31 cellular contexts compared by ENCODE assay signal in the genomic region with DNA sequence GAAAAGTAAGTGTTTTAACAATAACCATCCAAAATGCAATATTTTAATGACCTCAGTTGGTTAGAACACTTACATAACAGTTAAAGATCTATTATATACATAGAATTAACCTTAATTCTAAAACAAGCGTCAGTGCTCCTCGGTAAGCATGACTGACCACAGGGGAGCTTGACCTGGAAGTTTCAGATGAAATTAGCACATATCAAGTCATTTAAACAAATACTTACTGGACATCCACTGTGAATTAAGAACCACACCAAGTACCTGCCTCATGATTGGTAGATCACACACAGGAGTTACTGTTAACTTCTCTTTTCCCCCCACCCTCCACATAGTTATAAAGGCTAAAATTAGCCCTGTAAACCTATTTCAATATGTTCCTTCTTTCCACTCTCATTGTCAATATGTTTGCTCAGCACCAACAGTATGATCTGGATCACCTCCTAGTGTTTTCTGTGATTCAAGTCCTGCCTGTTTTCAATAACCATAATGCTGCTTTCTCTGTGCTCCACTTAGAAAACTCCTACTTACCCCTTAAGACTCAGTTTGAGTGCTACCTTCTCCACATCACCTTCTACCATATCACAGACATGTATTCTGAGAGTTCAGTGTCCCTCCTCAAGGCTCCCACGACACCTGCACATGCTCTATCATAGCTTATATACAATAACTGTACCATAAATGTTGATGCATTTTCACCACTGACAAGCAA.
DNase-seq lines count a peak whose midpoint lies in the region; ATAC-seq, FAIRE-seq and TF ChIP-seq lines count a peak whose summit lies in the region.
"Had no signal": no experiment of that assay in that cellular context is flagged by ENCODE, and none has a peak within 500 bp of the region (broad histone marks: within the 10 kb centered on the region; RNA-seq: fewer than 3 reads in every experiment).

No MANE protein-coding gene starts in this region.

- TF ChIP-seq CTCF in psoas muscle (IDR thresholded peaks at IDR 0.05) = no peak

- H3K27me3 ChIP-seq in psoas muscle (ENCODE audit: insufficient read depth in 3 of 3, low read length in 2 of 3) = no peaks in the 10 kb centered on the region
- H3K27me3 ChIP-seq: foreskin keratinocyte, upper lobe of right lung had no signal

- 69 to 93% (median 74%) methylated on average over 3 of the region's 3 CpGs for WGBS in psoas muscle, 3 donors

- H3K4me3 ChIP-seq in psoas muscle = no peak overlapping the region
- H3K4me3 ChIP-seq: A549, upper lobe of right lung had no signal

- no peaks in the 10 kb centered on the region for H3K9me3 ChIP-seq in psoas muscle
- H3K9me3 ChIP-seq: A549, upper lobe of right lung had no signal

- intact Hi-C loops in Right ventricle myocardium inferior (cut with DNase I) (no loop called here), cardiac septum (cut with DNase I) (loop anchor here (5.0 kb wide), 1 partner anchor 50 kb away; no protein-coding TSS in a partner anchor), left ventricle myocardium superior (cut with micrococcal nuclease) (loop anchor here (5.0 kb wide), 1 partner anchor 40 kb away; no protein-coding TSS in a partner anchor), psoas muscle (cut with DNase I) (no loop called here)

- DNase-seq in Right ventricle myocardium inferior (ENCODE audit: missing footprints) (no peak), cardiac septum (ENCODE audit: low spot score) (no peak), caudate nucleus (lab: John Stamatoyannopoulos, UW) (no peak), left ventricle myocardium superior (no peak), NCI-H345 treated with DMSO at 0.1 percent for 48 hours (lab: John Stamatoyannopoulos, UW; ENCODE audit: unreplicated experiment) (no peak), psoas muscle (no peak), RCC 7860 (ENCODE audit: low spot score) (no peak)
- DNase-seq: activated CD4-positive, alpha-beta T cell treated with anti-CD3 and anti-CD28 coated beads for 4 hours; activated CD8-positive, alpha-beta memory T cell treated with anti-CD3 and anti-CD28 coated beads for 24 hours; activated T-cell treated with anti-CD3 and anti-CD28 coated beads for 4 hours; AML-193; CD4-positive, alpha-beta T cell; central memory CD4-positive, alpha-beta T cell; dermis blood vessel endothelial cell; DND-41; foreskin keratinocyte; GF-D8; NCI-H1092 treated with DMSO at 0.1 percent for 48 hours; NCI-H2081; NCI-H2227 treated with DMSO at 0.1 percent for 48 hours; NCI-H526 treated with DMSO at 0.1 percent for 48 hours; nephron progenitor cell; retina; SHP77 treated with DMSO at 0.1 percent for 48 hours; small intestine; stimulated activated naive CD4-positive, alpha-beta T cell treated with Interleukin-2 at 50 U/mL for 16 hours; upper lobe of right lung had no signal

- ATAC-seq in Right ventricle myocardium inferior (peak; percentile 27), left ventricle myocardium superior (peak; percentile 42), psoas muscle (no peak), GM18861 (IDR thresholded peaks at IDR 0.05; ENCODE audit: unreplicated experiment) (no peak)
- ATAC-seq: A549, esophagus mucosa, foreskin keratinocyte had no signal

- H3K4me1 ChIP-seq in psoas muscle = peaks cover 7% of the 10 kb centered on the region
- H3K4me1 ChIP-seq: A549, foreskin keratinocyte, upper lobe of right lung had no signal

- no peak for FAIRE-seq in RCC 7860 (lab: Jason Lieb, UNC)
- FAIRE-seq: A549, kidney, small intestine had no signal

- H3K36me3 ChIP-seq in psoas muscle (ENCODE audit: insufficient read depth in 1 of 2, low read depth in 1 of 2) = peaks cover 0 to 6% of the 10 kb centered on the region in 2 donors
- H3K36me3 ChIP-seq: upper lobe of right lung had no signal

- H3K27ac ChIP-seq in caudate nucleus (ENCODE audit: low read depth, low read length) (peak overlapping the region; percentile 26), psoas muscle (no peak overlapping the region)
- H3K27ac ChIP-seq: A549, foreskin keratinocyte, upper lobe of right lung had no signal

Comparison
In these comparisons a context has a peak if more than half of its experiments do, and no peak if none do; other contexts are left out.
1. intact Hi-C loops: an anchor here in cardiac septum (5.0 kb wide) and left ventricle myocardium superior (5.0 kb wide); none called in Right ventricle myocardium inferior and psoas muscle.
2. ATAC-seq: peak in Right ventricle myocardium inferior (single experiment) and left ventricle myocardium superior (single experiment); none in psoas muscle (0 of 4) and GM18861 (single experiment).